11 cellular contexts compared by ENCODE assay signal in genomic region chr20:11356061-11356460, GRCh38.
"Had no signal": no experiment of that assay in that cellular context is flagged by ENCODE, and none has a peak within 500 bp of the region (broad histone marks: within the 10 kb centered on the region; RNA-seq: fewer than 3 reads in every experiment).

No MANE protein-coding gene starts in this region.

- H3K9ac ChIP-seq: GM23248 had no signal

- H2AFZ ChIP-seq: GM23248, GM23338 had no signal

- H3K36me3 ChIP-seq: HAP-1 had no signal

- H3K4me2 ChIP-seq: GM23338 had no signal

- H3K27ac ChIP-seq: GM23248 had no signal

- H3K4me3 ChIP-seq: GM23248, GM23338, HAP-1 had no signal

- DNase-seq: GM23248, GOT3, H7, H9, HCEC 1CT, HFFc6 had no signal

- ATAC-seq: GM23338, HCT116 had no signal

- FAIRE-seq: H1, H54 had no signal
